18 cellular contexts compared by ENCODE assay signal in the genomic region with DNA sequence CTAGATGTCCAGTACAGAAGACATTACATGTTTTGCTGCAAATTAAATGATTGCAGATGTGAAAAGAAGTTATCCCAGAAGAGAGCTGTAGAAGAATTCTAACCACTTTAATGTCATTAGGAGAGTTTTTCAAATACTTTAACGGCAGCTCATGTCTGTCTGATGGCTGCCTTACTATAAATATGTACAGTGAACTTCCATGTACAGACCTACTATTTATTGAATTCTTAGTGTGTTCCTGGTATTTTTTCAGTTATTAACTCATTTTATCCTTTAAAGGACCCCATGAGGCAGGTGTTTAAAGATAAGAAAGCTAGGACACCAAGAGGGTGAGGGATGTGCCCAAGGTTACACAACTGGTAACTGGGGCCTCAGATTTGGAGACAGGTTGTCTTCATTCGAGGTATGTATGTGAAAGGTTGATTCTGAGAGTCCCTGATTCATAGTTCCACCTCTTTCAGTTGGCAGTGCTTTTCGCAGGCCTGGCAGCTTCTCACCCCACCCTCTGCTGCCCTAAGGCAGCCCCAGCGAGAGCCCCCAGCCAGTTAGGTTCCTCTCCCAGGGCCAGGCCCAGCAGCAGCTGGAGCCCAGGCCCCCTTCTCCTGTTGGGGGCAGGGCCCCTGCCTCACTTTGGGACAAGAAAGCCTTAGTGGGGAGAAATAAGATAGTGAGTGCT.
DNase-seq lines count a peak whose midpoint lies in the region; ATAC-seq and TF ChIP-seq lines count a peak whose summit lies in the region.
"Had no signal": no experiment of that assay in that cellular context is flagged by ENCODE, and none has a peak within 500 bp of the region (broad histone marks: within the 10 kb centered on the region; RNA-seq: fewer than 3 reads in every experiment).

No MANE protein-coding gene starts in this region.

- H3K9me2 ChIP-seq in SK-N-SH = no peaks in the 10 kb centered on the region

- ATAC-seq in naive thymus-derived CD4-positive, alpha-beta T cell = no peak
- ATAC-seq: activated CD8-positive, alpha-beta memory T cell treated with anti-CD3 and anti-CD28 coated beads, Interleukin-2, amount 10 ng/mL, durations not matched to agents 7 days and 5 days had no signal

- no peak for TF ChIP-seq EP300 in SK-N-SH (IDR thresholded peaks at IDR 0.05; ENCODE audit: borderline replicate concordance in 1 of 2, low read depth in 1 of 2, low read length in 1 of 2)

- peaks cover 30 to 82% (median 59%) of the 10 kb centered on the region in 5 donors for H3K36me3 Mint-ChIP-seq in naive thymus-derived CD4-positive, alpha-beta T cell

- CTCF ChIA-PET in SK-N-SH (lab: Yijun Ruan, JAX) = no interaction called here
- CTCF ChIA-PET in naive thymus-derived CD4-positive, alpha-beta T cell (lab: Charles Lee) = no interaction called here

- TF ChIP-seq RAD21 in SK-N-SH (IDR thresholded peaks at IDR 0.05; ENCODE audit: low read length) = no peak

- intact Hi-C loops in naive thymus-derived CD4-positive, alpha-beta T cell (cut with micrococcal nuclease) = no loop called here

- POLR2A ChIA-PET in SK-N-SH (lab: Yijun Ruan, JAX) = no interaction called here
- POLR2A ChIA-PET in naive thymus-derived CD4-positive, alpha-beta T cell (lab: Charles Lee) = no interaction called here

- no peak overlapping the region for H2AFZ ChIP-seq in SK-N-SH (ENCODE audit: low read depth)

- peak; percentile 76 for DNase-seq in AG08395 (ENCODE audit: low spot score)
- DNase-seq in SK-N-SH = no peak
- DNase-seq in fibroblast of gingiva (ENCODE audit: low read depth) = peak; percentile 55
- no peak for DNase-seq in naive thymus-derived CD4-positive, alpha-beta T cell
- DNase-seq in SK-N-DZ (ENCODE audit: low spot score) = no peak
- no peak for DNase-seq in iPS-NIHi7 (ENCODE audit: extremely low spot score)
- no peak for DNase-seq in dermis blood vessel endothelial cell
- no peak for DNase-seq in stimulated activated CD4-positive, alpha-beta T cell treated with anti-CD3 and anti-CD28 coated beads, Interleukin-4, amount 100 ng/mL, for 24 hours
- DNase-seq: activated CD4-positive, CD25-positive, alpha-beta regulatory T cell; activated naive CD4-positive, alpha-beta T cell; effector memory CD4-positive, alpha-beta T cell; glutamatergic neuron; NCI-H1694 treated with DMSO at 0.1 percent for 48 hours; NCI-H748 treated with DMSO at 0.1 percent for 48 hours; T-helper 1 cell; testis had no signal

- H3K4me2 ChIP-seq in SK-N-SH = no peak overlapping the region

- 0 out of 2 replicates have a peak, but pooled peaks cover 8% of the 10 kb centered on the region for H3K79me2 ChIP-seq in SK-N-SH (ENCODE audit: insufficient read depth)

- H3K27ac Mint-ChIP-seq in naive thymus-derived CD4-positive, alpha-beta T cell = peak overlapping the region in 5 of 9 donors; percentile 6 to 63 (median 44)
- H3K27ac Mint-ChIP-seq: activated CD8-positive, alpha-beta memory T cell treated with anti-CD3 and anti-CD28 coated beads, Interleukin-2, amount 10 ng/mL, durations not matched to agents 7 days and 5 days had no signal

- no peak overlapping the region for H3K4me3 Mint-ChIP-seq in naive thymus-derived CD4-positive, alpha-beta T cell
- H3K4me3 Mint-ChIP-seq: activated CD8-positive, alpha-beta memory T cell treated with anti-CD3 and anti-CD28 coated beads, Interleukin-2, amount 10 ng/mL, durations not matched to agents 7 days and 5 days had no signal

- no peaks in the 10 kb centered on the region for H3K27me3 Mint-ChIP-seq in naive thymus-derived CD4-positive, alpha-beta T cell
- H3K27me3 Mint-ChIP-seq: activated CD8-positive, alpha-beta memory T cell treated with anti-CD3 and anti-CD28 coated beads, Interleukin-2, amount 10 ng/mL, durations not matched to agents 7 days and 5 days had no signal

- H3F3A ChIP-seq in SK-N-SH (replicated peaks; ENCODE audit: insufficient read depth) = peaks cover 13% of the 10 kb centered on the region

- peaks cover 0 to 15% (median 0%) of the 10 kb centered on the region in 11 donors for H3K9me3 Mint-ChIP-seq in naive thymus-derived CD4-positive, alpha-beta T cell

- 26% methylated on average over 4 of the region's 4 CpGs for WGBS in SK-N-SH (ENCODE audit: low lambda C conversion rate)

- no peaks in the 10 kb centered on the region for H3K27me3 ChIP-seq in SK-N-SH (ENCODE audit: insufficient read depth)
- no peaks in the 10 kb centered on the region for H3K27me3 ChIP-seq in naive thymus-derived CD4-positive, alpha-beta T cell (ENCODE audit: control insufficient read depth in 2 of 2, insufficient read depth in 2 of 2, low read length in 2 of 2)
- H3K27me3 ChIP-seq: breast epithelium, testis had no signal

- H3K27ac ChIP-seq in SK-N-SH (ENCODE audit: low read depth in 2 of 2, low read length in 1 of 2) = peak overlapping the region; percentile 74 to 83
- H3K27ac ChIP-seq in naive thymus-derived CD4-positive, alpha-beta T cell (ENCODE audit: low read depth, low read length) = no peak overlapping the region
- H3K27ac ChIP-seq: breast epithelium, testis had no signal

- peaks cover 10 to 22% of the 10 kb centered on the region in 2 experiments for H3K36me3 ChIP-seq in SK-N-SH (replicated peaks in 1 of 2; ENCODE audit: control insufficient read depth in 1 of 2, insufficient read depth in 2 of 2, low read length in 1 of 2)
- peaks cover 0 to 74% (median 7%) of the 10 kb centered on the region in 3 experiments for H3K36me3 ChIP-seq in naive thymus-derived CD4-positive, alpha-beta T cell (ENCODE audit: control insufficient read depth in 2 of 3, insufficient read depth in 3 of 3, low read length in 3 of 3)
- H3K36me3 ChIP-seq: breast epithelium had no signal

- no peak overlapping the region for H3K9ac ChIP-seq in SK-N-SH

- TF ChIP-seq CTCF in SK-N-SH (IDR thresholded peaks at IDR 0.05) = no peak

- no peaks in the 10 kb centered on the region for H3K9me3 ChIP-seq in SK-N-SH
- no peaks in the 10 kb centered on the region for H3K9me3 ChIP-seq in naive thymus-derived CD4-positive, alpha-beta T cell (ENCODE audit: control insufficient read depth in 2 of 3, low read length in 3 of 3)
- H3K9me3 ChIP-seq: breast epithelium, testis had no signal

- peaks cover 0 to 18% (median 7%) of the 10 kb centered on the region in 7 donors for H3K4me1 Mint-ChIP-seq in naive thymus-derived CD4-positive, alpha-beta T cell

- no peak overlapping the region for H3K4me3 ChIP-seq in SK-N-SH (ENCODE audit: low read depth in 2 of 2, low read length in 1 of 2)
- no peak overlapping the region for H3K4me3 ChIP-seq in naive thymus-derived CD4-positive, alpha-beta T cell (ENCODE audit: low read length)
- H3K4me3 ChIP-seq: breast epithelium, testis had no signal

- H3K4me1 ChIP-seq in SK-N-SH (ENCODE audit: control insufficient read depth in 1 of 2, insufficient read depth in 2 of 2, low read depth in 1 of 2, low read length in 1 of 2) = peaks cover 5 to 29% of the 10 kb centered on the region in 2 experiments; a peak in 3 of 4 replicates
- H3K4me1 ChIP-seq in naive thymus-derived CD4-positive, alpha-beta T cell (ENCODE audit: control insufficient read depth in 2 of 2, insufficient read depth in 2 of 2, low read length in 2 of 2) = no peaks in the 10 kb centered on the region
- H3K4me1 ChIP-seq: breast epithelium, testis had no signal

- no peaks in the 10 kb centered on the region; the same call in 1 of the 2 replicates for H4K20me1 ChIP-seq in SK-N-SH (ENCODE audit: insufficient read depth)

TF ChIP-seq in SK-N-SH, 30 proteins besides CTCF, POLR2A, EP300 and RAD21 (continues in another document):
- TF ChIP-seq, protein P1, sequence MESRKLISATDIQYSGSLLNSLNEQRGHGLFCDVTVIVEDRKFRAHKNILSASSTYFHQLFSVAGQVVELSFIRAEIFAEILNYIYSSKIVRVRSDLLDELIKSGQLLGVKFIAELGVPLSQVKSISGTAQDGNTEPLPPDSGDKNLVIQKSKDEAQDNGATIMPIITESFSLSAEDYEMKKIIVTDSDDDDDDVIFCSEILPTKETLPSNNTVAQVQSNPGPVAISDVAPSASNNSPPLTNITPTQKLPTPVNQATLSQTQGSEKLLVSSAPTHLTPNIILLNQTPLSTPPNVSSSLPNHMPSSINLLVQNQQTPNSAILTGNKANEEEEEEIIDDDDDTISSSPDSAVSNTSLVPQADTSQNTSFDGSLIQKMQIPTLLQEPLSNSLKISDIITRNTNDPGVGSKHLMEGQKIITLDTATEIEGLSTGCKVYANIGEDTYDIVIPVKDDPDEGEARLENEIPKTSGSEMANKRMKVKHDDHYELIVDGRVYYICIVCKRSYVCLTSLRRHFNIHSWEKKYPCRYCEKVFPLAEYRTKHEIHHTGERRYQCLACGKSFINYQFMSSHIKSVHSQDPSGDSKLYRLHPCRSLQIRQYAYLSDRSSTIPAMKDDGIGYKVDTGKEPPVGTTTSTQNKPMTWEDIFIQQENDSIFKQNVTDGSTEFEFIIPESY (IDR thresholded peaks at IDR 0.05; ENCODE audit: borderline replicate concordance, low read depth) = no peak
- TF ChIP-seq, protein P2, sequence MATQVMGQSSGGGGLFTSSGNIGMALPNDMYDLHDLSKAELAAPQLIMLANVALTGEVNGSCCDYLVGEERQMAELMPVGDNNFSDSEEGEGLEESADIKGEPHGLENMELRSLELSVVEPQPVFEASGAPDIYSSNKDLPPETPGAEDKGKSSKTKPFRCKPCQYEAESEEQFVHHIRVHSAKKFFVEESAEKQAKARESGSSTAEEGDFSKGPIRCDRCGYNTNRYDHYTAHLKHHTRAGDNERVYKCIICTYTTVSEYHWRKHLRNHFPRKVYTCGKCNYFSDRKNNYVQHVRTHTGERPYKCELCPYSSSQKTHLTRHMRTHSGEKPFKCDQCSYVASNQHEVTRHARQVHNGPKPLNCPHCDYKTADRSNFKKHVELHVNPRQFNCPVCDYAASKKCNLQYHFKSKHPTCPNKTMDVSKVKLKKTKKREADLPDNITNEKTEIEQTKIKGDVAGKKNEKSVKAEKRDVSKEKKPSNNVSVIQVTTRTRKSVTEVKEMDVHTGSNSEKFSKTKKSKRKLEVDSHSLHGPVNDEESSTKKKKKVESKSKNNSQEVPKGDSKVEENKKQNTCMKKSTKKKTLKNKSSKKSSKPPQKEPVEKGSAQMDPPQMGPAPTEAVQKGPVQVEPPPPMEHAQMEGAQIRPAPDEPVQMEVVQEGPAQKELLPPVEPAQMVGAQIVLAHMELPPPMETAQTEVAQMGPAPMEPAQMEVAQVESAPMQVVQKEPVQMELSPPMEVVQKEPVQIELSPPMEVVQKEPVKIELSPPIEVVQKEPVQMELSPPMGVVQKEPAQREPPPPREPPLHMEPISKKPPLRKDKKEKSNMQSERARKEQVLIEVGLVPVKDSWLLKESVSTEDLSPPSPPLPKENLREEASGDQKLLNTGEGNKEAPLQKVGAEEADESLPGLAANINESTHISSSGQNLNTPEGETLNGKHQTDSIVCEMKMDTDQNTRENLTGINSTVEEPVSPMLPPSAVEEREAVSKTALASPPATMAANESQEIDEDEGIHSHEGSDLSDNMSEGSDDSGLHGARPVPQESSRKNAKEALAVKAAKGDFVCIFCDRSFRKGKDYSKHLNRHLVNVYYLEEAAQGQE (IDR thresholded peaks at IDR 0.05; ENCODE audit: low read depth, low read length) = no peak
- TF ChIP-seq TCF12 (IDR thresholded peaks at IDR 0.05) = peak; percentile 55

Comparison
In these comparisons a context has a peak if more than half of its experiments do, and no peak if none do; other contexts are left out.
1. DNase-seq: peak in AG08395 (single experiment) and fibroblast of gingiva (single experiment); none in SK-N-SH (single experiment), naive thymus-derived CD4-positive, alpha-beta T cell (0 of 9), SK-N-DZ (single experiment), iPS-NIHi7 (single experiment), dermis blood vessel endothelial cell (single experiment) and stimulated activated CD4-positive, alpha-beta T cell treated with anti-CD3 and anti-CD28 coated beads, Interleukin-4, amount 100 ng/mL, for 24 hours (single experiment).